17 cellular contexts compared by ENCODE assay signal in the genomic region with DNA sequence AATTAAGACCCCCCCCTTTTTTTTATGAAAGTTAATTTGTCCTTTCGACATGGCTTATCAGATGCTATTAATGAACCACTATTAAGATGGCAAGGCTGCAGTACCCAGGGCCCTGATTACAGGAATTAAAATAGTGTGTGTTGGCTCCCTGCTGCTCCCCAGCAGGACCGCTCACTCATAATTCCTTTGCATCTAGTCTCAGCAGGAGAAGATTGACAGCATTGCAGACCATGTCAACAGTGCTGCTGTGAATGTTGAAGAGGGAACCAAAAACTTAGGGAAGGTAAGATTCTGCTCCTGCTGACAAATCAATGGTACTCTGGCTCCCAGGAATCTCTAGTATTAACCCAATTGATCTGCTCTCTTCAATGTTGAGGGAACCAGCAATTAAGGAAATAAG.
DNase-seq lines count a peak whose midpoint lies in the region; ATAC-seq, FAIRE-seq and TF ChIP-seq lines count a peak whose summit lies in the region.
"Had no signal": no experiment of that assay in that cellular context is flagged by ENCODE, and none has a peak within 500 bp of the region (broad histone marks: within the 10 kb centered on the region; RNA-seq: fewer than 3 reads in every experiment).

No MANE protein-coding gene starts in this region.

- no peak overlapping the region for H3K27ac ChIP-seq in CD4-positive, alpha-beta T cell (ENCODE audit: low read depth, low read length)
- no peak overlapping the region for H3K27ac ChIP-seq in GM23338 (ENCODE audit: low read depth)
- no peak overlapping the region for H3K27ac ChIP-seq in astrocyte (ENCODE audit: low read depth, low read length)
- no peak overlapping the region for H3K27ac ChIP-seq in mesendoderm (ENCODE audit: low read depth, low read length)
- H3K27ac ChIP-seq: C4-2B, HL-60, KMS-11 had no signal

- H3K4me2 ChIP-seq in GM23338: no peak overlapping the region
- H3K4me2 ChIP-seq in astrocyte (ENCODE audit: low read length): no peak overlapping the region
- H3K4me2 ChIP-seq in mesendoderm (ENCODE audit: low read length): no peak overlapping the region
- H3K4me2 ChIP-seq: KMS-11 had no signal

- no peak overlapping the region for H3K18ac ChIP-seq in mesendoderm (ENCODE audit: low read length)

- H3K9me3 ChIP-seq in CD4-positive, alpha-beta T cell (ENCODE audit: control insufficient read depth, low read length): no peaks in the 10 kb centered on the region
- no peaks in the 10 kb centered on the region for H3K9me3 ChIP-seq in astrocyte (ENCODE audit: insufficient read depth, low read depth, low read length)

- no peaks in the 10 kb centered on the region for H3F3A ChIP-seq in GM23338 (replicated peaks; ENCODE audit: low read depth)

- H3K36me3 ChIP-seq in GM23338 (ENCODE audit: insufficient read depth) (no peaks in the 10 kb centered on the region), astrocyte (ENCODE audit: insufficient read depth, low read length) (no peaks in the 10 kb centered on the region), mesendoderm (ENCODE audit: control insufficient read depth, insufficient read depth, low read length) (no peaks in the 10 kb centered on the region)

- no peak overlapping the region for H3K23ac ChIP-seq in mesendoderm (ENCODE audit: low read length)

- POLR2A ChIA-PET in CD4-positive, alpha-beta T cell (lab: Charles Lee): no interaction called here

- no peaks in the 10 kb centered on the region for H3K4me1 Mint-ChIP-seq in CD4-positive, alpha-beta T cell (ENCODE audit: low read depth)
- H3K4me1 Mint-ChIP-seq in GM23338: peaks cover 27% of the 10 kb centered on the region
- peaks cover 50% of the 10 kb centered on the region for H3K4me1 Mint-ChIP-seq in astrocyte (ENCODE audit: low read depth, unreplicated experiment)
- no peaks in the 10 kb centered on the region for H3K4me1 Mint-ChIP-seq in activated T-cell treated with anti-CD3 and anti-CD28 coated beads, Interleukin-2, amount 50 U/mL, for 24 hours (ENCODE audit: low read depth)

- H3K4me3 Mint-ChIP-seq in CD4-positive, alpha-beta T cell: no peak overlapping the region
- H3K4me3 Mint-ChIP-seq in GM23338 (no peak overlapping the region; the same call in 2 of the 3 replicates), astrocyte (ENCODE audit: unreplicated experiment) (no peak overlapping the region)
- H3K4me3 Mint-ChIP-seq in activated T-cell treated with anti-CD3 and anti-CD28 coated beads, Interleukin-2, amount 50 U/mL, for 24 hours: no peak overlapping the region

- H3K56ac ChIP-seq in mesendoderm (ENCODE audit: low read length): no peak overlapping the region

- H3K79me1 ChIP-seq in mesendoderm (ENCODE audit: low read length): no peaks in the 10 kb centered on the region

- no peak overlapping the region for H4K8ac ChIP-seq in mesendoderm (ENCODE audit: low read depth, low read length)

- DNase-seq in CD4-positive, alpha-beta T cell: no peak
- DNase-seq in GM23338 (ENCODE audit: low spot score): peak; percentile 32
- DNase-seq in astrocyte (ENCODE audit: low read depth): no peak
- peak; percentile 83 for DNase-seq in mesendoderm
- DNase-seq in activated T-cell treated with anti-CD3 and anti-CD28 coated beads, Interleukin-2, amount 50 U/mL, for 24 hours: no peak
- no peak for DNase-seq in KG1 (lab: John Stamatoyannopoulos, UW)
- DNase-seq: H7, NCI-H1694, NCI-H2107, NCI-H2227 treated with DMSO at 0.1 percent for 48 hours, NCI-H524 had no signal

- H3K4me1 ChIP-seq in GM23338 (ENCODE audit: insufficient read depth) (peaks cover 3% of the 10 kb centered on the region; the same call in 1 of the 2 replicates), astrocyte (ENCODE audit: insufficient read depth, low read length) (no peaks in the 10 kb centered on the region), mesendoderm (ENCODE audit: control insufficient read depth, low read depth, low read length) (peaks cover 2% of the 10 kb centered on the region)

- ATAC-seq in CD4-positive, alpha-beta T cell (ENCODE audit: poor library complexity): no peak
- peak; percentile 81 for ATAC-seq in GM23338
- ATAC-seq in HG03045 (IDR thresholded peaks at IDR 0.05; ENCODE audit: unreplicated experiment): no peak
- ATAC-seq: Panc1 had no signal

- H4K5ac ChIP-seq in mesendoderm (ENCODE audit: low read length): no peak overlapping the region

- no peak for FAIRE-seq in astrocyte (lab: Jason Lieb, UNC)
- FAIRE-seq: HTR-8/SVneo had no signal

- H3K79me2 ChIP-seq in GM23338 (replicated peaks; ENCODE audit: insufficient read depth): no peaks in the 10 kb centered on the region
- H3K79me2 ChIP-seq in astrocyte (ENCODE audit: insufficient read depth, low read length): no peaks in the 10 kb centered on the region
- H3K79me2 ChIP-seq in mesendoderm (ENCODE audit: control insufficient read depth, insufficient read depth, low read length): no peaks in the 10 kb centered on the region

- no peak overlapping the region for H2BK120ac ChIP-seq in mesendoderm (ENCODE audit: low read depth, low read length)

- no peak overlapping the region for H2BK15ac ChIP-seq in mesendoderm (replicated peaks; ENCODE audit: low read depth)

- H3K9me3 Mint-ChIP-seq in CD4-positive, alpha-beta T cell: no peaks in the 10 kb centered on the region
- H3K9me3 Mint-ChIP-seq in GM23338 (no peaks in the 10 kb centered on the region), astrocyte (ENCODE audit: unreplicated experiment) (no peaks in the 10 kb centered on the region)
- no peaks in the 10 kb centered on the region for H3K9me3 Mint-ChIP-seq in activated T-cell treated with anti-CD3 and anti-CD28 coated beads, Interleukin-2, amount 50 U/mL, for 24 hours

- WGBS in mesendoderm (ENCODE audit: extremely low coverage, insufficient coverage, low lambda C conversion rate): no CpG with 5 or more reads among the region's 2 CpGs

- no peak overlapping the region for H2AFZ ChIP-seq in GM23338
- H2AFZ ChIP-seq in astrocyte (ENCODE audit: low read depth, low read length): no peak overlapping the region

- H4K20me1 ChIP-seq in GM23338 (replicated peaks; ENCODE audit: insufficient read depth): no peaks in the 10 kb centered on the region
- no peaks in the 10 kb centered on the region for H4K20me1 ChIP-seq in astrocyte (ENCODE audit: insufficient read depth, low read length)

- no peak overlapping the region for H2BK5ac ChIP-seq in mesendoderm (ENCODE audit: low read length)

- no peak overlapping the region for H3K4ac ChIP-seq in mesendoderm (ENCODE audit: low read depth, low read length)

- no peaks in the 10 kb centered on the region for H3K9me2 ChIP-seq in GM23338 (ENCODE audit: insufficient read depth)

- intact Hi-C loops in CD4-positive, alpha-beta T cell (cut with DNase I, micrococcal nuclease): no loop called here

- H3K27me3 Mint-ChIP-seq in CD4-positive, alpha-beta T cell: no peaks in the 10 kb centered on the region
- H3K27me3 Mint-ChIP-seq in GM23338 (ENCODE audit: insufficient read depth, low read depth, poor library complexity): no peaks in the 10 kb centered on the region
- no peaks in the 10 kb centered on the region for H3K27me3 Mint-ChIP-seq in astrocyte (ENCODE audit: low read depth, unreplicated experiment)
- no peaks in the 10 kb centered on the region for H3K27me3 Mint-ChIP-seq in activated T-cell treated with anti-CD3 and anti-CD28 coated beads, Interleukin-2, amount 50 U/mL, for 24 hours

- H3K9ac ChIP-seq in astrocyte (ENCODE audit: low read length) (no peak overlapping the region), mesendoderm (ENCODE audit: low read length) (no peak overlapping the region)
- H3K9ac ChIP-seq: KMS-11 had no signal

- H3K4me3 ChIP-seq in GM23338 (no peak overlapping the region), astrocyte (ENCODE audit: insufficient read depth, low read depth, low read length) (no peak overlapping the region), mesendoderm (ENCODE audit: low read length) (no peak overlapping the region)

- no peaks in the 10 kb centered on the region for H3K27me3 ChIP-seq in CD4-positive, alpha-beta T cell (ENCODE audit: control insufficient read depth, insufficient read depth, low read length)
- no peaks in the 10 kb centered on the region for H3K27me3 ChIP-seq in GM23338 (ENCODE audit: insufficient read depth)
- H3K27me3 ChIP-seq in astrocyte (ENCODE audit: insufficient read depth, low read length): no peaks in the 10 kb centered on the region
- no peaks in the 10 kb centered on the region for H3K27me3 ChIP-seq in mesendoderm (ENCODE audit: insufficient read depth, low read length, poor library complexity)

- TF ChIP-seq CTCF in CD4-positive, alpha-beta T cell (IDR thresholded peaks at IDR 0.05): no peak
- TF ChIP-seq CTCF in GM23338 (conservative IDR thresholded peaks at IDR 0.05; ENCODE audit: low read depth in 2 of 2): no peak
- no peak for TF ChIP-seq CTCF in astrocyte (IDR thresholded peaks at IDR 0.05; ENCODE audit: insufficient read depth, low read depth, low read length)

- peak overlapping the region; percentile 39 for H3K27ac Mint-ChIP-seq in CD4-positive, alpha-beta T cell
- peak overlapping the region; percentile 59; the same call in 1 of the 2 replicates for H3K27ac Mint-ChIP-seq in GM23338
- H3K27ac Mint-ChIP-seq in astrocyte (ENCODE audit: unreplicated experiment): peak overlapping the region; percentile 88
- H3K27ac Mint-ChIP-seq in activated T-cell treated with anti-CD3 and anti-CD28 coated beads, Interleukin-2, amount 50 U/mL, for 24 hours: no peak overlapping the region

- CTCF ChIA-PET in CD4-positive, alpha-beta T cell (lab: Charles Lee): no interaction called here

- H2AK5ac ChIP-seq in mesendoderm (ENCODE audit: low read length): no peak overlapping the region

- H3K36me3 Mint-ChIP-seq in CD4-positive, alpha-beta T cell (ENCODE audit: low read depth): peaks cover 71% of the 10 kb centered on the region
- H3K36me3 Mint-ChIP-seq in GM23338 (ENCODE audit: low read depth): no peaks in the 10 kb centered on the region
- peaks cover 2% of the 10 kb centered on the region for H3K36me3 Mint-ChIP-seq in astrocyte (ENCODE audit: low read depth, unreplicated experiment)
- H3K36me3 Mint-ChIP-seq in activated T-cell treated with anti-CD3 and anti-CD28 coated beads, Interleukin-2, amount 50 U/mL, for 24 hours (ENCODE audit: low read depth): peaks cover 58% of the 10 kb centered on the region

TF ChIP-seq in GM23338, 12 proteins besides CTCF, POLR2A, EP300 and RAD21 (continues in another document):
- no peak for TF ChIP-seq ETS1 (IDR thresholded peaks at IDR 0.05)
- no peak for TF ChIP-seq CREB1 (CRISPR knock-in tag; IDR thresholded peaks at IDR 0.05; ENCODE audit: low read depth)

Comparison
In these comparisons a context has a peak if more than half of its experiments do, and no peak if none do; other contexts are left out.
1. DNase-seq: peak in GM23338 (single experiment) and mesendoderm (single experiment); none in CD4-positive, alpha-beta T cell (0 of 10), astrocyte (single experiment), activated T-cell treated with anti-CD3 and anti-CD28 coated beads, Interleukin-2, amount 50 U/mL, for 24 hours (single experiment) and KG1 (single experiment).